Comparison of ENCODE assay signal across 23 cellular contexts in the genomic region with DNA sequence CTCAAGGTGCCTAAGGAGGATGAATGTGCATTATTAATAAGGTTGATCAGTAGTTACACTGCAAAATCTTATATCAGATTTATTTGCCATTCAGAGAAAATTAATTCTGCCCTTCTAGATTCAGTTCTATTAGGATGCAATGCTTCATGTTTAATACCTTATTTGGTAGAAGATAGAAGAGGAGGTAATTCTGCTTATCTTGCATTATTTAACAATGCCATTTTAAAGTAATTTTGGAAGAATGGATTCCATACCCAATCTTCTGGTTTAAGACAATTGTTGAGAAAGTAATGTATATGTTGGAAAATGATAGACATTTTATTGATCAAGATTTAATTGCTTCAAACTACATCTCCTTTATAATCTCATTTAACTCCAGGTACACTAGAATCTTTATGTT.
"Had no signal": no experiment of that assay in that cellular context is flagged by ENCODE, and none has a peak within 500 bp of the region (broad histone marks: within the 10 kb centered on the region; RNA-seq: fewer than 3 reads in every experiment).

No MANE protein-coding gene starts in this region.

- H3K36me3 ChIP-seq: colonic mucosa, esophagus muscularis mucosa, gastroesophageal sphincter, heart left ventricle, left lung, lower lobe of right lung had no signal

- H3K4me3 ChIP-seq: colonic mucosa, esophagus muscularis mucosa, gastroesophageal sphincter, heart left ventricle, hepatocyte, left lung, lower lobe of right lung had no signal

- H2AFZ ChIP-seq: hepatocyte had no signal

- H3K27ac ChIP-seq: colonic mucosa, esophagus muscularis mucosa, foreskin keratinocyte, gastroesophageal sphincter, heart left ventricle, hepatocyte, left lung, lower lobe of right lung had no signal

- H3K4me2 ChIP-seq: hepatocyte had no signal

- DNase-seq: colonic mucosa; cortex of kidney; effector CD8-positive, alpha-beta T cell; effector memory CD8-positive, alpha-beta T cell; endodermal cell; foreskin keratinocyte; heart left ventricle; hypothalamus; left cardiac atrium; left lung; left ventricle myocardium superior; lower lobe of right lung; mesenchymal stem cell; midbrain; naive thymus-derived CD4-positive, alpha-beta T cell had no signal

- H3K9me3 ChIP-seq: colonic mucosa, esophagus muscularis mucosa, gastroesophageal sphincter, lower lobe of right lung had no signal

- H3K79me2 ChIP-seq: hepatocyte had no signal

- H3K27me3 ChIP-seq: colonic mucosa, esophagus muscularis mucosa, foreskin keratinocyte, gastroesophageal sphincter, heart left ventricle, hepatocyte, left lung had no signal

- ATAC-seq: effector memory CD8-positive, alpha-beta T cell; foreskin keratinocyte; gastroesophageal sphincter; heart left ventricle; left cardiac atrium; left lung; left ventricle myocardium superior; lower lobe of right lung; naive thymus-derived CD4-positive, alpha-beta T cell had no signal

- H3K4me1 ChIP-seq: colonic mucosa, esophagus muscularis mucosa, foreskin keratinocyte, gastroesophageal sphincter, left lung, lower lobe of right lung had no signal

- FAIRE-seq: endometrium, endothelial cell of umbilical vein, frontal cortex, islet of Langerhans, keratinocyte had no signal
